9 cellular contexts compared by ENCODE assay signal in genomic region chr12:13197526-13198141, GRCh38. TPM values are rescaled to one million over a fixed set of nuclear protein-coding genes. Genes with fewer than 3 reads are reported as not detected.
DNase-seq lines count a peak whose midpoint lies in the region; ATAC-seq and TF ChIP-seq lines count a peak whose summit lies in the region.
"Had no signal": no experiment of that assay in that cellular context is flagged by ENCODE, and none has a peak within 500 bp of the region (broad histone marks: within the 10 kb centered on the region; RNA-seq: fewer than 3 reads in every experiment).

No MANE protein-coding gene starts in this region.

- intact Hi-C loops in left lung (cut with DNase I) (no loop called here), tibial artery (cut with DNase I; ENCODE audit: low total_unique reads) (loop anchor here (5.0 kb wide), 2 partner anchors 95 to 1365 kb away; partner anchors contain the start of gene GSG1), OCI-LY7 (cut with micrococcal nuclease; ENCODE audit: unreplicated experiment) (no loop called here)
- intact Hi-C loops in CD8-positive, alpha-beta T cell (cut with DNase I, micrococcal nuclease): loop anchor here in 1 of 2 experiments (2.0 to 5.0 kb wide), 3 partner anchors 19 to 840 kb away; partner anchors contain the start of gene BORCS5

- H3K79me2 ChIP-seq in OCI-LY7 (ENCODE audit: insufficient read depth, low read depth, low read length): no peaks in the 10 kb centered on the region

- H3K9me3 Mint-ChIP-seq in activated CD4-positive, alpha-beta T cell treated with anti-CD3 and anti-CD28 coated beads, Interleukin-2, amount 10 ng/mL, durations not matched to agents 7 days and 5 days: no peaks in the 10 kb centered on the region
- H3K9me3 Mint-ChIP-seq in CD8-positive, alpha-beta T cell: no peaks in the 10 kb centered on the region

- CTCF ChIA-PET in activated CD4-positive, alpha-beta T cell treated with anti-CD3 and anti-CD28 coated beads, Interleukin-2, amount 10 ng/mL, durations not matched to agents 7 days and 5 days (lab: Charles Lee): interaction anchor here (1.7 kb wide), 1 partner anchor 15 kb away, joined by 9 read pairs; no protein-coding TSS in a partner anchor
- CTCF ChIA-PET in OCI-LY7 (lab: Charles Lee; ENCODE audit: unreplicated experiment): no interaction called here
- CTCF ChIA-PET in CD8-positive, alpha-beta T cell (lab: Charles Lee): interaction anchor here (1.0 to 1.1 kb wide), 2 partner anchors 14 to 37 kb away, joined by 3 to 5 read pairs; no protein-coding TSS in a partner anchor

- H3K36me3 ChIP-seq in left lung: no peaks in the 10 kb centered on the region
- no peaks in the 10 kb centered on the region for H3K36me3 ChIP-seq in tibial artery
- H3K36me3 ChIP-seq in OCI-LY7 (ENCODE audit: insufficient read depth, low read length): no peaks in the 10 kb centered on the region
- no peaks in the 10 kb centered on the region for H3K36me3 ChIP-seq in CD8-positive, alpha-beta T cell (ENCODE audit: insufficient read depth, low read length)
- H3K36me3 ChIP-seq: BE2C had no signal

- no TSS peak for BruUV-seq in OCI-LY7 (replicated peaks; lab: Mats Ljungman, UMichigan)

- no peaks in the 10 kb centered on the region for H3K27me3 ChIP-seq in left lung
- no peaks in the 10 kb centered on the region for H3K27me3 ChIP-seq in tibial artery
- no peaks in the 10 kb centered on the region for H3K27me3 ChIP-seq in CD8-positive, alpha-beta T cell (ENCODE audit: insufficient read depth, low read length)

- POLR2A ChIA-PET in activated CD4-positive, alpha-beta T cell treated with anti-CD3 and anti-CD28 coated beads, Interleukin-2, amount 10 ng/mL, durations not matched to agents 7 days and 5 days (lab: Charles Lee): no interaction called here
- POLR2A ChIA-PET in OCI-LY7 (lab: Charles Lee): no interaction called here
- POLR2A ChIA-PET in CD8-positive, alpha-beta T cell (lab: Charles Lee): no interaction called here

- peaks cover 15% of the 10 kb centered on the region for H3K27me3 Mint-ChIP-seq in activated CD4-positive, alpha-beta T cell treated with anti-CD3 and anti-CD28 coated beads, Interleukin-2, amount 10 ng/mL, durations not matched to agents 7 days and 5 days
- peaks cover 4% of the 10 kb centered on the region for H3K27me3 Mint-ChIP-seq in CD8-positive, alpha-beta T cell (ENCODE audit: low read depth)

- in situ Hi-C loops in astrocyte of the spinal cord (cut with HindIII; ENCODE audit: low sequenced_read_pairs): no loop called here

- no peaks in the 10 kb centered on the region for H4K20me1 ChIP-seq in OCI-LY7 (ENCODE audit: insufficient read depth, low read length)

- no peak for TF ChIP-seq CTCF in astrocyte of the spinal cord (IDR thresholded peaks at IDR 0.05; ENCODE audit: low read depth, low read length)
- TF ChIP-seq CTCF in left lung (IDR thresholded peaks at IDR 0.05): no peak
- no peak for TF ChIP-seq CTCF in tibial artery (IDR thresholded peaks at IDR 0.05)
- TF ChIP-seq CTCF in OCI-LY7 (conservative IDR thresholded peaks at IDR 0.05; ENCODE audit: low read length): no peak
- TF ChIP-seq CTCF in CD8-positive, alpha-beta T cell (IDR thresholded peaks at IDR 0.05): no peak

- H3K4me1 ChIP-seq in left lung (peaks cover 46 to 65% of the 10 kb centered on the region in 2 donors), tibial artery (peaks cover 0 to 21% (median 12%) of the 10 kb centered on the region in 4 donors), OCI-LY7 (ENCODE audit: insufficient read depth, low read length, poor library complexity, severe bottlenecking) (no peaks in the 10 kb centered on the region)
- H3K4me1 ChIP-seq in CD8-positive, alpha-beta T cell (ENCODE audit: insufficient read depth, low read length): peaks cover 14% of the 10 kb centered on the region
- H3K4me1 ChIP-seq: BE2C had no signal

- peaks cover 3% of the 10 kb centered on the region for H3K36me3 Mint-ChIP-seq in activated CD4-positive, alpha-beta T cell treated with anti-CD3 and anti-CD28 coated beads, Interleukin-2, amount 10 ng/mL, durations not matched to agents 7 days and 5 days (ENCODE audit: low read depth)
- H3K36me3 Mint-ChIP-seq in CD8-positive, alpha-beta T cell: no peaks in the 10 kb centered on the region

- no peak for DNase-seq in activated CD4-positive, alpha-beta T cell treated with anti-CD3 and anti-CD28 coated beads, Interleukin-2, amount 10 ng/mL, durations not matched to agents 7 days and 5 days
- no peak for DNase-seq in activated CD4-positive, alpha-beta T cell treated with anti-CD3 and anti-CD28 coated beads, Interleukin-2, amount 50 U/mL, for 48 hours
- DNase-seq in astrocyte of the spinal cord (ENCODE audit: low read depth, low spot score): no peak
- DNase-seq in left lung: no peak
- peak; percentile 74 to 77 for DNase-seq in tibial artery
- DNase-seq in OCI-LY7 (ENCODE audit: low spot score): no peak
- no peak for DNase-seq in CD8-positive, alpha-beta T cell
- DNase-seq: BE2C had no signal

- H3K4me2 ChIP-seq in OCI-LY7 (ENCODE audit: low read length): no peak overlapping the region

- H3K27ac ChIP-seq in left lung (peak overlapping the region; percentile 92 to 94), tibial artery (peak overlapping the region; percentile 79 to 83), OCI-LY7 (ENCODE audit: low read depth, low read length, poor library complexity, severe bottlenecking) (no peak overlapping the region)
- no peak overlapping the region for H3K27ac ChIP-seq in CD8-positive, alpha-beta T cell (ENCODE audit: low read depth, low read length)

- peak; percentile 13 for ATAC-seq in left lung
- no peak for ATAC-seq in HG02973 (IDR thresholded peaks at IDR 0.05; ENCODE audit: unreplicated experiment)
- ATAC-seq in CD8-positive, alpha-beta T cell: no peak

- H3K4me3 ChIP-seq in astrocyte of the spinal cord (ENCODE audit: low read depth, low read length) (peak overlapping the region; percentile 85), left lung (peak overlapping the region; percentile 39 to 47), tibial artery (peak overlapping the region; percentile 55 to 57), OCI-LY7 (ENCODE audit: low read depth, low read length, poor library complexity, severe bottlenecking) (no peak overlapping the region)
- no peak overlapping the region for H3K4me3 ChIP-seq in CD8-positive, alpha-beta T cell (ENCODE audit: low read depth, low read length)

- no peak overlapping the region for H2AFZ ChIP-seq in OCI-LY7 (ENCODE audit: low read length)

- peak overlapping the region; percentile 72 for H3K4me3 Mint-ChIP-seq in activated CD4-positive, alpha-beta T cell treated with anti-CD3 and anti-CD28 coated beads, Interleukin-2, amount 10 ng/mL, durations not matched to agents 7 days and 5 days
- H3K4me3 Mint-ChIP-seq in CD8-positive, alpha-beta T cell: no peak overlapping the region

- H3K9me2 ChIP-seq in OCI-LY7 (ENCODE audit: insufficient read depth, low read length): no peaks in the 10 kb centered on the region

- peak overlapping the region; percentile 47 for H3K27ac Mint-ChIP-seq in activated CD4-positive, alpha-beta T cell treated with anti-CD3 and anti-CD28 coated beads, Interleukin-2, amount 10 ng/mL, durations not matched to agents 7 days and 5 days
- no peak overlapping the region for H3K27ac Mint-ChIP-seq in CD8-positive, alpha-beta T cell

- no peaks in the 10 kb centered on the region for H3K9me3 ChIP-seq in left lung
- no peaks in the 10 kb centered on the region for H3K9me3 ChIP-seq in tibial artery
- no peaks in the 10 kb centered on the region for H3K9me3 ChIP-seq in OCI-LY7 (ENCODE audit: low read length)
- H3K9me3 ChIP-seq in CD8-positive, alpha-beta T cell (ENCODE audit: low read length): no peaks in the 10 kb centered on the region
- H3K9me3 ChIP-seq: BE2C had no signal

- peaks cover 55% of the 10 kb centered on the region for H3K4me1 Mint-ChIP-seq in activated CD4-positive, alpha-beta T cell treated with anti-CD3 and anti-CD28 coated beads, Interleukin-2, amount 10 ng/mL, durations not matched to agents 7 days and 5 days
- peaks cover 18% of the 10 kb centered on the region for H3K4me1 Mint-ChIP-seq in CD8-positive, alpha-beta T cell (ENCODE audit: low read depth)

RNA-seq across cellular contexts. Expression of gene EMP1, which starts 1.1 kb away (rescaled TPM):
- total RNA-seq in activated CD4-positive, alpha-beta T cell treated with anti-CD3 and anti-CD28 coated beads, Interleukin-2, amount 10 ng/mL, durations not matched to agents 7 days and 5 days: 10 to 100 TPM; 35.0 to 36.1 TPM
- 100 to 1,000 TPM; 276 to 369 TPM for total RNA-seq in left lung
- total RNA-seq in OCI-LY7 (2014; rRNA removed; shearing (Covaris generic)): 0.03 TPM in 1 of 2 replicates, not detected in the other
- total RNA-seq in OCI-LY7 (2022): 0.40 TPM in 1 of 2 replicates, not detected in the other
- total RNA-seq in CD8-positive, alpha-beta T cell: 1 to 10 TPM; 4.4 to 5.0 TPM

Comparison
In these comparisons a context has a peak if more than half of its experiments do, and no peak if none do; other contexts are left out.
1. DNase-seq: peak in tibial artery (2 of 2); none in activated CD4-positive, alpha-beta T cell treated with anti-CD3 and anti-CD28 coated beads, Interleukin-2, amount 10 ng/mL, durations not matched to agents 7 days and 5 days (single experiment), activated CD4-positive, alpha-beta T cell treated with anti-CD3 and anti-CD28 coated beads, Interleukin-2, amount 50 U/mL, for 48 hours (0 of 2), astrocyte of the spinal cord (single experiment), left lung (0 of 2), OCI-LY7 (single experiment) and CD8-positive, alpha-beta T cell (0 of 7).
2. H3K4me3 ChIP-seq: peak in astrocyte of the spinal cord (single experiment), left lung (2 of 2) and tibial artery (2 of 2); none in OCI-LY7 (single experiment) and CD8-positive, alpha-beta T cell (single experiment).
3. H3K27ac ChIP-seq: peak in left lung (2 of 2) and tibial artery (2 of 2); none in OCI-LY7 (single experiment) and CD8-positive, alpha-beta T cell (single experiment).
4. RNA of gene EMP1, which starts 1.1 kb away (total RNA-seq): 276 to 369 TPM in left lung; 35.0 to 36.1 TPM in activated CD4-positive, alpha-beta T cell treated with anti-CD3 and anti-CD28 coated beads, Interleukin-2, amount 10 ng/mL, durations not matched to agents 7 days and 5 days, 4.4 to 5.0 TPM in CD8-positive, alpha-beta T cell and 0.03 to 0.40 TPM in OCI-LY7; every median in the first group is over 4 times any median in the second.